In the genomic region with DNA sequence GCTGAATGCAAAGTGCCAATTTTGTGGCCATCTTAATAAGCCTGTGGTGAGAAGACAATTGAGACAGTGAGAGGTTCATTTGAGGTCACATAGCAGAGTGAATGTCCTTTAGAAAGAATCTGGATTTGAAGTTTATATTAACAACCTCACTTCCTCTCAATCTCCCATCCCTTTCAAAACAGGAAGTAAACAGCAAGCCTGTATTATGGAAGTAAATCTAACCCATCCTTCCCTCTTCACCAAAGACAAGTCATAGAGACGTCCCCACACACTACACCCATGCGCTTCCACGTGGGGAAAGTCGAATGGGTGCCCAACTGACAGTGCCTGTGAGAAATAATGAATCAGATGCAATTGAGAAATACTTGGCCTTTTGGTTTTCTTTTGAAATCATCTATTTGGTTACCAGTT, we compare ENCODE assay signal across 8 cellular contexts. TPM values are rescaled to one million over a fixed set of nuclear protein-coding genes. Genes with fewer than 3 reads are reported as not detected.
DNase-seq lines count a peak whose midpoint lies in the region; ATAC-seq and TF ChIP-seq lines count a peak whose summit lies in the region.

No MANE protein-coding gene starts in this region.

- no peak overlapping the region for H3K4me3 ChIP-seq in ACC112 (ENCODE audit: low read depth, low read length)
- H3K4me3 ChIP-seq in uterus, result no peak overlapping the region

- peaks cover 75 to 82% of the 10 kb centered on the region in 2 donors for H3K4me1 Mint-ChIP-seq in natural killer cell

- H3K36me3 ChIP-seq in ACC112 (ENCODE audit: insufficient read depth, low read length) (no peaks in the 10 kb centered on the region), uterus (no peaks in the 10 kb centered on the region)

- TF ChIP-seq CTCF in natural killer cell (IDR thresholded peaks at IDR 0.05) (no peak), uterus (IDR thresholded peaks at IDR 0.05) (no peak)

- no peaks in the 10 kb centered on the region for H3K9me3 Mint-ChIP-seq in natural killer cell

- H3K27ac ChIP-seq in ACC112 (ENCODE audit: low read depth, low read length) (peak overlapping the region; percentile 59), uterus (no peak overlapping the region)

- H3K79me2 ChIP-seq in ACC112 (ENCODE audit: control insufficient read depth, insufficient read depth, low read length, unreplicated experiment), result peaks cover 12% of the 10 kb centered on the region

- H3K27ac Mint-ChIP-seq in natural killer cell, result peak overlapping the region; percentile 71 to 89

- H3K36me3 Mint-ChIP-seq in natural killer cell, result no peaks in the 10 kb centered on the region

- no peak for TF ChIP-seq POLR2A in uterus (IDR thresholded peaks at IDR 0.05)

- intact Hi-C loops in natural killer cell (cut with micrococcal nuclease) (loop anchor here (5.0 kb wide), 2 partner anchors 33 to 52 kb away; no protein-coding TSS in a partner anchor), uterus (cut with DNase I; ENCODE audit: low total_unique reads) (no loop called here)

- H3K4me3 Mint-ChIP-seq in natural killer cell, result peak overlapping the region; percentile 67

- peak; percentile 76 to 85 (median 84) for ATAC-seq in natural killer cell
- no peak for ATAC-seq in HG02759 (IDR thresholded peaks at IDR 0.05; ENCODE audit: unreplicated experiment)
- ATAC-seq in HG02973 (IDR thresholded peaks at IDR 0.05; ENCODE audit: unreplicated experiment), result no peak

- DNase-seq in NOMO-1 (lab: John Stamatoyannopoulos, UW; ENCODE audit: unreplicated experiment in 2 of 2) (peak; percentile 46 to 78), natural killer cell (peak; percentile 28), DMS53 (lab: John Stamatoyannopoulos, UW) (no peak), uterus (no peak)
- DNase-seq in activated naive CD8-positive, alpha-beta T cell treated with anti-CD3 and anti-CD28 coated beads, Interleukin-2, amount 50 U/mL, for 16 hours (ENCODE audit: low read depth, low spot score), result peak; percentile 27

- H3K27me3 ChIP-seq in ACC112 (ENCODE audit: insufficient read depth, low read length) (no peaks in the 10 kb centered on the region), uterus (no peaks in the 10 kb centered on the region)

- no peak overlapping the region for H2AFZ ChIP-seq in ACC112 (ENCODE audit: low read length, unreplicated experiment)

- H3K9me3 ChIP-seq in uterus, result no peaks in the 10 kb centered on the region

- no peaks in the 10 kb centered on the region for H3K27me3 Mint-ChIP-seq in natural killer cell (ENCODE audit: low read depth in 2 of 2)

- H3K4me1 ChIP-seq in ACC112 (ENCODE audit: control insufficient read depth, insufficient read depth, low read length, unreplicated experiment) (peaks cover 38% of the 10 kb centered on the region), uterus (no peaks in the 10 kb centered on the region)

RNA-seq across cellular contexts. Expression of a gene that starts 28.8 kb away (rescaled TPM):
- 100 to 1,000 TPM; 409 to 438 (median 438) TPM for total RNA-seq in natural killer cell
- 100 to 1,000 TPM in 1 of 4 donors, 10 to 100 TPM in 3; 28.8 to 101 (median 74.3) TPM for total RNA-seq in uterus

RNA-seq across cellular contexts. Expression of a gene that starts 49.1 kb away (rescaled TPM):
- total RNA-seq in natural killer cell (10 to 100 TPM in 1 of 3 donors, 1 to 10 TPM in 2; 5.4 to 11.6 (median 5.7) TPM), uterus (10 to 100 TPM in 3 of 4 donors, under 1 TPM in 1; 0.51 to 20.5 (median 18.0) TPM)

RNA-seq across cellular contexts. Expression of a gene that starts 49.5 kb away (rescaled TPM):
- total RNA-seq in natural killer cell (10 to 100 TPM in 2 of 3 donors, 1 to 10 TPM in 1; 6.4 to 15.2 (median 15.0) TPM), uterus (10 to 100 TPM in 3 of 4 donors, 1 to 10 TPM in 1; 1.0 to 36.8 (median 17.3) TPM)

Comparison
In these comparisons a context has a peak if more than half of its experiments do, and no peak if none do; other contexts are left out.
1. DNase-seq: peak in NOMO-1 (2 of 2), activated naive CD8-positive, alpha-beta T cell treated with anti-CD3 and anti-CD28 coated beads, Interleukin-2, amount 50 U/mL, for 16 hours (single experiment) and natural killer cell (single experiment); none in DMS53 (single experiment) and uterus (0 of 2).
2. ATAC-seq: peak in natural killer cell (3 of 3); none in HG02759 (single experiment) and HG02973 (single experiment).
3. RNA of a gene that starts 28.8 kb away (total RNA-seq): 409 to 438 TPM in natural killer cell; 28.8 to 101 TPM in uterus; every median in the first group is over 4 times any median in the second.